21 cellular contexts compared by ENCODE assay signal in genomic region chr6:39855356-39855995, GRCh38.
A peak's percentile ranks its signal among the peaks of the same experiment; 100 is the strongest.
DNase-seq lines count a peak whose midpoint lies in the region; ATAC-seq, FAIRE-seq and TF ChIP-seq lines count a peak whose summit lies in the region.
"Had no signal": no experiment of that assay in that cellular context is flagged by ENCODE, and none has a peak within 500 bp of the region (broad histone marks: within the 10 kb centered on the region; RNA-seq: fewer than 3 reads in every experiment).

No MANE protein-coding gene starts in this region.

- ATAC-seq in heart left ventricle (peak in 2 of 4 donors; percentile 31 to 35), sciatic nerve (peak; percentile 53), aorta (ENCODE audit: low FRiP score) (peak; percentile 45), body of pancreas (no peak)
- ATAC-seq: pancreas had no signal

- TF ChIP-seq CTCF in heart left ventricle (IDR thresholded peaks at IDR 0.05) (no peak), body of pancreas (IDR thresholded peaks at IDR 0.05) (no peak)

- H3K27me3 ChIP-seq in heart left ventricle (no peaks in the 10 kb centered on the region), aorta (ENCODE audit: control insufficient read depth in 1 of 2, insufficient read depth in 2 of 2, low read length in 1 of 2) (no peaks in the 10 kb centered on the region), body of pancreas (no peaks in the 10 kb centered on the region)
- H3K27me3 ChIP-seq: pancreas had no signal

- H3K4me3 ChIP-seq in heart left ventricle (no peak overlapping the region), aorta (ENCODE audit: low read length in 2 of 2) (no peak overlapping the region), body of pancreas (no peak overlapping the region)
- H3K4me3 ChIP-seq: pancreas, spleen had no signal

- no peak for DNase-seq in heart left ventricle
- no peak for DNase-seq in cardiac septum (ENCODE audit: low spot score)
- DNase-seq in fibroblast of gingiva (ENCODE audit: low read depth): peak; percentile 70
- no peak for DNase-seq in sciatic nerve (ENCODE audit: low spot score)
- no peak for DNase-seq in aorta
- no peak for DNase-seq in urothelium cell line (ENCODE audit: low spot score)
- DNase-seq in 8988T: no peak
- DNase-seq in body of pancreas: no peak
- DNase-seq: activated CD4-positive, alpha-beta T cell treated with anti-CD3 and anti-CD28 coated beads, Interleukin-2, amount 10 ng/mL, durations not matched to agents 7 days and 5 days; activated naive CD4-positive, alpha-beta T cell treated with anti-CD3 and anti-CD28 coated beads, Interleukin-2, amount 10 ng/mL, durations not matched to agents 7 days and 5 days; CD4-positive, alpha-beta T cell; foreskin melanocyte; NCI-H146; NCI-H345; NK-92 treated with Interleukin-12 subunit alpha and Interleukin-12 subunit beta, amount 100 ng/mL, for 24 hours; pancreas; RPMI8226; spleen; trophoblast cell had no signal

- H3K27ac ChIP-seq in heart left ventricle (peak overlapping the region in 9 of 12 donors; percentile 8 to 63 (median 38)), aorta (ENCODE audit: low read depth in 1 of 2, low read length in 2 of 2) (peak overlapping the region; percentile 50 to 80), body of pancreas (no peak overlapping the region)
- H3K27ac ChIP-seq: pancreas had no signal

- TF ChIP-seq POLR2A in heart left ventricle (IDR thresholded peaks at IDR 0.05) (no peak), body of pancreas (IDR thresholded peaks at IDR 0.05) (no peak)

- intact Hi-C loops in heart left ventricle (cut with DNase I) (no loop called here), cardiac septum (cut with DNase I) (no loop called here), sciatic nerve (cut with DNase I) (no loop called here), aorta (cut with DNase I) (no loop called here), body of pancreas (cut with DNase I) (no loop called here)

- no peaks in the 10 kb centered on the region for H3K9me3 ChIP-seq in heart left ventricle
- H3K9me3 ChIP-seq in aorta (ENCODE audit: control insufficient read depth, low read length): no peaks in the 10 kb centered on the region
- no peaks in the 10 kb centered on the region for H3K9me3 ChIP-seq in body of pancreas
- H3K9me3 ChIP-seq: pancreas, spleen had no signal

- H3K36me3 ChIP-seq in heart left ventricle (peaks cover 0 to 28% (median 11%) of the 10 kb centered on the region in 9 donors), aorta (ENCODE audit: control insufficient read depth in 1 of 2, insufficient read depth in 2 of 2, low read length in 1 of 2) (no peaks in the 10 kb centered on the region), body of pancreas (replicated peaks in 1 of 2; ENCODE audit: insufficient read depth in 1 of 2, low read depth in 2 of 2) (no peaks in the 10 kb centered on the region)
- H3K36me3 ChIP-seq: pancreas had no signal

- WGBS in heart left ventricle, 4 donors: 71 to 78% (median 75%) methylated on average over 7 of the region's 7 CpGs
- WGBS in aorta, 2 donors: 7 to 11% methylated on average over 7 of the region's 7 CpGs
- WGBS in body of pancreas, 2 donors: 88 to 89% methylated on average over 7 of the region's 7 CpGs

- H3K4me1 ChIP-seq in heart left ventricle (peaks cover 0 to 48% (median 15%) of the 10 kb centered on the region in 12 donors), aorta (ENCODE audit: control insufficient read depth in 1 of 2, insufficient read depth in 2 of 2, low read length in 2 of 2) (peaks cover 3 to 11% of the 10 kb centered on the region in 2 donors), body of pancreas (peaks cover 11% of the 10 kb centered on the region)
- H3K4me1 ChIP-seq: pancreas had no signal

- no peak for FAIRE-seq in urothelium cell line (lab: Jason Lieb, UNC)
- FAIRE-seq: GM19239, pancreas, TTC549 had no signal

Comparison
In these comparisons a context has a peak if more than half of its experiments do, and no peak if none do; other contexts are left out.
1. H3K27ac ChIP-seq: peak in heart left ventricle (9 of 12) and aorta (2 of 2); none in body of pancreas (0 of 4).